ENCODE assay signal across 17 cellular contexts in the genomic region with DNA sequence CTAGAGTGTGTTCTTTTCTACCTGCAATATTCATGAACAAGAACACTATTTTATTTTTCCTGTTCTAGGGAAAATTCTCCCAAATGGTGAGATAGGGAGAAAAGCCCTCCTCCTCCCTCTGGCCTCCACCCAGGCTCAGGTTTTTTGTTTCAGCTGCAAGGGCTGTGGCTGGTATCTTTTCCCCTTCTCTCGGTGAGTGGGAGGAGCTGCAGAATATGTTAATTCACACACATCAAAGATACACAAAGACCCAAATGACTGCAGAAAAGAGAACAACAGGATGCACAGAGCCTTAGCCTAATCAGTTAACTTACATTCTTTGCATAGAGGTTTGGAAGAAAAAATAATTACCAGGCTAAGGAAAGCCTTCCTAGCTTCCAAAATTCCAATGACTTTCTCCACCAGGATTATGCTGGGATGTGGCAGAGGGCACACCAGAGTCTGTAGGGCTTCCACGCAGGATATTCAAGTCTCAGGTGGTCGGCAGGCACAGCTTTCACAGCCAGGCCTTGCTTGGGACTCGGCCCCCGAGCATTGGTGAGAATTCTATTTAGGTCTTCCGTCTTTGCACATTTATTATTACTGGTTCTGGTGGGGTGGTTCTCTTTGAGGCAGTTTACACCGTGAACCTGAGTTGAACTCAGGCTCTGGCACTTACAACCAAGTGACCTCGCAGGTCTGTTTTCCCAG.
DNase-seq lines count a peak whose midpoint lies in the region; ATAC-seq and TF ChIP-seq lines count a peak whose summit lies in the region.
"Had no signal": no experiment of that assay in that cellular context is flagged by ENCODE, and none has a peak within 500 bp of the region (broad histone marks: within the 10 kb centered on the region; RNA-seq: fewer than 3 reads in every experiment).

No MANE protein-coding gene starts in this region.

- TF ChIP-seq CTCF in WTC11 (IDR thresholded peaks at IDR 0.05) (no peak), right atrium auricular region (IDR thresholded peaks at IDR 0.05) (no peak)

- no peaks in the 10 kb centered on the region for H3K36me3 ChIP-seq in thymus (ENCODE audit: control insufficient read depth, insufficient read depth)
- H3K36me3 ChIP-seq in right atrium auricular region, result no peaks in the 10 kb centered on the region
- H3K36me3 ChIP-seq: colonic mucosa, heart left ventricle, pancreas, thoracic aorta had no signal

- H3K36me3 Mint-ChIP-seq in WTC11, result no peaks in the 10 kb centered on the region

- ATAC-seq in WTC11, result peak; percentile 38
- ATAC-seq: HCT116, heart left ventricle, pancreas, PC-3 had no signal

- CTCF ChIA-PET in WTC11 (lab: Charles Lee), result interaction anchor here (2.0 kb wide), 1 partner anchor 14 kb away, joined by 6 read pairs; no protein-coding TSS in a partner anchor

- no peaks in the 10 kb centered on the region; the same call in 1 of the 2 replicates for H3K27me3 Mint-ChIP-seq in WTC11 (ENCODE audit: low read depth)

- peak overlapping the region; percentile 84 for H3K27ac ChIP-seq in thymus (ENCODE audit: low read depth)
- H3K27ac ChIP-seq in right atrium auricular region, result no peak overlapping the region
- H3K27ac ChIP-seq: colonic mucosa, pancreas, thoracic aorta had no signal

- H3K27ac Mint-ChIP-seq in WTC11, result no peak overlapping the region

- DNase-seq in stimulated activated CD4-positive, alpha-beta T cell treated with anti-CD3 and anti-CD28 coated beads, Interleukin-4, amount 100 ng/mL, for 24 hours, result peak; percentile 35
- no peak for DNase-seq in stimulated activated CD4-positive, alpha-beta T cell treated with anti-CD3 and anti-CD28 coated beads, Interleukin-12 subunit alpha, Interleukin-12 subunit beta, amount 100 ng/mL, for 4 hours
- DNase-seq in WTC11 (ENCODE audit: low spot score), result no peak
- peak; percentile 58 for DNase-seq in central memory CD4-positive, alpha-beta T cell
- DNase-seq in NOMO-1 treated with dmso at 0.1 percent for 144 hours (lab: John Stamatoyannopoulos, UW; ENCODE audit: unreplicated experiment), result no peak
- no peak for DNase-seq in NCI-H82 (lab: John Stamatoyannopoulos, UW)
- no peak for DNase-seq in right atrium auricular region (ENCODE audit: low spot score)
- DNase-seq: colonic mucosa, heart left ventricle, KG1, NCI-H1092, NCI-H69, pancreas, PC-3 had no signal

- H3K9me3 Mint-ChIP-seq in WTC11, result peaks cover 6% of the 10 kb centered on the region; the same call in 1 of the 2 replicates

- peaks cover 21% of the 10 kb centered on the region for H3K4me1 Mint-ChIP-seq in WTC11

- H3K4me1 ChIP-seq in thymus (ENCODE audit: control insufficient read depth, insufficient read depth, low read length) (peaks cover 7% of the 10 kb centered on the region), right atrium auricular region (peaks cover 0 to 20% of the 10 kb centered on the region in 2 donors)
- H3K4me1 ChIP-seq: colonic mucosa, pancreas had no signal

- 85% methylated on average over 8 of the region's 8 CpGs for WGBS in thymus

- peaks cover 2% of the 10 kb centered on the region for H3K27me3 ChIP-seq in thymus (ENCODE audit: control insufficient read depth, insufficient read depth)
- no peaks in the 10 kb centered on the region for H3K27me3 ChIP-seq in right atrium auricular region
- H3K27me3 ChIP-seq: colonic mucosa, heart left ventricle, pancreas had no signal

- POLR2A ChIA-PET in WTC11 (lab: Charles Lee), result no interaction called here

- no peak overlapping the region for H3K4me3 Mint-ChIP-seq in WTC11

- no peaks in the 10 kb centered on the region for H3K9me3 ChIP-seq in thymus (ENCODE audit: control insufficient read depth)
- no peaks in the 10 kb centered on the region for H3K9me3 ChIP-seq in right atrium auricular region
- H3K9me3 ChIP-seq: colonic mucosa, heart left ventricle, pancreas, thoracic aorta had no signal

- H3K4me3 ChIP-seq in thymus (ENCODE audit: low read length) (no peak overlapping the region), right atrium auricular region (no peak overlapping the region)
- H3K4me3 ChIP-seq: colonic mucosa, heart left ventricle, pancreas, thoracic aorta had no signal

TF ChIP-seq in WTC11, 78 proteins besides CTCF, POLR2A, EP300 and RAD21:
- TF ChIP-seq FOXK1 (CRISPR knock-in tag; IDR thresholded peaks at IDR 0.05) (no peak), OVOL2 (CRISPR knock-in tag; IDR thresholded peaks at IDR 0.05; ENCODE audit: borderline replicate concordance) (no peak)

Comparison
In these comparisons a context has a peak if more than half of its experiments do, and no peak if none do; other contexts are left out.
1. DNase-seq: peak in stimulated activated CD4-positive, alpha-beta T cell treated with anti-CD3 and anti-CD28 coated beads, Interleukin-4, amount 100 ng/mL, for 24 hours (single experiment) and central memory CD4-positive, alpha-beta T cell (single experiment); none in stimulated activated CD4-positive, alpha-beta T cell treated with anti-CD3 and anti-CD28 coated beads, Interleukin-12 subunit alpha, Interleukin-12 subunit beta, amount 100 ng/mL, for 4 hours (single experiment), WTC11 (single experiment), NOMO-1 treated with dmso at 0.1 percent for 144 hours (single experiment), NCI-H82 (single experiment) and right atrium auricular region (single experiment).